Comparison of ENCODE assay signal across 1 cellular context in the genomic region with DNA sequence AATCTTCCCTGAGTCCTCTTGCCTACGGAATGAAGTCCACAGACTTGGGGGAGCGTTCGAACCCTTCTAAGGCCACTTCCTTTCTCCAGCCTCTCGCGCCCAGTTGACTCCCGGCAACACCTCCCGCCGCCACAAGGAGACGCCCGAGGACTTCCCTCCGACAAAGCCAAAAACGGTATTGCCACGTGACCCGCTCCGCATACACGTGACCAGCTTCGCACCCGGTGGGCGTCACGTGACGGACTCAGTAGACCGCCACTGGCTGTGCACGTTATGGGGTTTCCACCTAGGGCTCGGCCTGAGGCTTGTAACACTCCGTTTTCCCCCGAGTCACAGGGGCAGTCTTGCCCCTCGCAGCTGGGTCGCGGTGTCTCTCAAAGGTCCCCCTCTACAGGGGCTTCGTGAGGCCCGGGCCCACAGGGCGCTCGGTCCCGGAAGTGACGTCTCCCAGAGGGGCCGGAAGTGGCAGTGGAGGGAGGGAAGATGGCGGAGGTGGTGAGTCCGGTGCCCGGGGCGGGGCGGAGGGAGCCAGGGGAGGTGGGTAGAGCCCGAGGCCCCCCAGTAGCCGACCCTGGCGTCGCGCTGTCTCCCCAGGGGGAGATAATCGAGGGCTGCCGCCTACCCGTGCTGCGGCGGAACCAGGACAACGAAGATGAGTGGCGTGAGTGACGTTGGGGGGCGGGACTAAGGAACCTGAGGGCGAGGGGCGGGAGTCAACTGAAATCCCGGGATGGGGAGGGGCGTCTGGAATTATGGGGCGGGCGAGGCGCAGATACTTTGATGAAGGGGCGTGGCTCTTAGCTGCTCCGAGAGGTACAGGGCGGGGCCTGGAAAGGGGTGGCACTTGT.
TF ChIP-seq lines count a peak whose summit lies in the region.

TSS of gene KAT5 (plus strand) at position 468 of the 848 bp plus-strand sequence. CDS start at position 484, 16 bp downstream.

TF ChIP-seq in HepG2, 621 proteins besides CTCF, POLR2A, EP300 and RAD21 (continued from another document and continues in another):
- TF ChIP-seq WIZ (CRISPR knock-in tag; IDR thresholded peaks at IDR 0.05) (0 out of 2 replicates have a peak, but pooled peaks have one; percentile 87), JUNB (CRISPR knock-in tag; IDR thresholded peaks at IDR 0.05; ENCODE audit: borderline replicate concordance) (peak; percentile 48; the same call in 1 of the 2 replicates), ELK4 (CRISPR knock-in tag; IDR thresholded peaks at IDR 0.05; ENCODE audit: borderline replicate concordance) (no peak), NFRKB (IDR thresholded peaks at IDR 0.05) (no peak), ZNF614 (CRISPR knock-in tag; IDR thresholded peaks at IDR 0.05; ENCODE audit: borderline replicate concordance) (peak; percentile 87; the same call in 1 of the 2 replicates), PAXIP1 (CRISPR knock-in tag; conservative IDR thresholded peaks at IDR 0.05) (peak; percentile 72), HNRNPLL (IDR thresholded peaks at IDR 0.05; ENCODE audit: low read depth, low read length, poor library complexity, severe bottlenecking) (peak; percentile 69), ZNF33A (CRISPR knock-in tag; IDR thresholded peaks at IDR 0.05; ENCODE audit: borderline replicate concordance) (peak; percentile 72; the same call in 1 of the 2 replicates), IRX3 (CRISPR knock-in tag; IDR thresholded peaks at IDR 0.05; ENCODE audit: borderline replicate concordance, low read depth) (peak; percentile 89; the same call in 1 of the 2 replicates), MLLT10 (CRISPR knock-in tag; IDR thresholded peaks at IDR 0.05) (no peak), ZNF75D (CRISPR knock-in tag; IDR thresholded peaks at IDR 0.05; ENCODE audit: borderline replicate concordance) (peak; percentile 79; the same call in 1 of the 2 replicates), ZNF337 (CRISPR knock-in tag; IDR thresholded peaks at IDR 0.05; ENCODE audit: borderline replicate concordance, low read depth) (peak; percentile 83; the same call in 1 of the 2 replicates), CREB1 (IDR thresholded peaks at IDR 0.05) (peak; percentile 95), CREB1 (CRISPR knock-in tag; IDR thresholded peaks at IDR 0.05) (peak; percentile 100), ZNF12 (CRISPR knock-in tag; IDR thresholded peaks at IDR 0.05) (peak; percentile 71; the same call in 1 of the 2 replicates), CBX2 (IDR thresholded peaks at IDR 0.05; ENCODE audit: low read depth, low read length) (no peak), CBX2 (CRISPR knock-in tag; IDR thresholded peaks at IDR 0.05; ENCODE audit: low read depth) (peak; percentile 17; the same call in 1 of the 2 replicates), MEF2D (CRISPR knock-in tag; IDR thresholded peaks at IDR 0.05) (peak; percentile 95), ZNF124 (CRISPR knock-in tag; IDR thresholded peaks at IDR 0.05) (peak; percentile 44; the same call in 1 of the 2 replicates), ZSCAN31 (CRISPR knock-in tag; IDR thresholded peaks at IDR 0.05; ENCODE audit: low read depth) (peak; percentile 97), ZNF382 (CRISPR knock-in tag; IDR thresholded peaks at IDR 0.05; ENCODE audit: borderline replicate concordance) (no peak), NR2F1 (CRISPR knock-in tag; IDR thresholded peaks at IDR 0.05) (no peak), ZSCAN5A (CRISPR knock-in tag; IDR thresholded peaks at IDR 0.05; ENCODE audit: borderline replicate concordance) (peak; percentile 78; the same call in 1 of the 2 replicates), ZNF574 (CRISPR knock-in tag; IDR thresholded peaks at IDR 0.05) (peak; percentile 79), ZNF20 (CRISPR knock-in tag; IDR thresholded peaks at IDR 0.05) (peak; percentile 91; the same call in 1 of the 2 replicates), GTF2F1 (IDR thresholded peaks at IDR 0.05; ENCODE audit: low read length) (peak; percentile 84; the same call in 1 of the 2 replicates), ZNF703 (CRISPR knock-in tag; IDR thresholded peaks at IDR 0.05; ENCODE audit: borderline replicate concordance) (peak; percentile 81), SIX4 (CRISPR knock-in tag; IDR thresholded peaks at IDR 0.05) (peak; percentile 56), FOSL2 (CRISPR knock-in tag; IDR thresholded peaks at IDR 0.05) (peak; percentile 61), MAZ (IDR thresholded peaks at IDR 0.05; ENCODE audit: borderline replicate concordance, low read depth, low read length) (peak; percentile 82; the same call in 1 of the 2 replicates), MAZ (CRISPR knock-in tag; IDR thresholded peaks at IDR 0.05; ENCODE audit: low read depth) (peak; percentile 93), ZNF441 (CRISPR knock-in tag; IDR thresholded peaks at IDR 0.05; ENCODE audit: borderline replicate concordance) (peak; percentile 92; the same call in 1 of the 2 replicates), REPIN1 (CRISPR knock-in tag; IDR thresholded peaks at IDR 0.05; ENCODE audit: borderline replicate concordance, low read depth) (peak; percentile 94), ZNF672 (CRISPR knock-in tag; IDR thresholded peaks at IDR 0.05) (no peak), ZNF761 (CRISPR knock-in tag; conservative IDR thresholded peaks at IDR 0.05) (0 out of 2 replicates have a peak, but pooled peaks have one; percentile 49), MAFK (conservative IDR thresholded peaks at IDR 0.05 in 1 of 2, IDR thresholded peaks at IDR 0.05 in 1 of 2; ENCODE audit: low read length in 2 of 2) (no peak), PHF8 (CRISPR knock-in tag; IDR thresholded peaks at IDR 0.05) (peak; percentile 90), ZMAT3 (CRISPR knock-in tag; conservative IDR thresholded peaks at IDR 0.05) (peak; percentile 98)
- TF ChIP-seq, protein P1, sequence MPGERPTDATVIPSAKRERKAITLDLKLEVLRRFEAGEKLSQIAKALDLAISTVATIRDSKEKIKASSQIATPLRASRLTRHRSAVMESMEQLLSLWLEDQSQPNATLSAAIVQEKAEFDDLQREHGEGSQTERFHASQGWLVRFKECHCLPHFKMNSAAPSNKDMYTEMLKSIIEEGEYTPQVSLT (CRISPR knock-in tag; IDR thresholded peaks at IDR 0.05; ENCODE audit: borderline replicate concordance, low read depth): no peak
- TF ChIP-seq, protein P2, sequence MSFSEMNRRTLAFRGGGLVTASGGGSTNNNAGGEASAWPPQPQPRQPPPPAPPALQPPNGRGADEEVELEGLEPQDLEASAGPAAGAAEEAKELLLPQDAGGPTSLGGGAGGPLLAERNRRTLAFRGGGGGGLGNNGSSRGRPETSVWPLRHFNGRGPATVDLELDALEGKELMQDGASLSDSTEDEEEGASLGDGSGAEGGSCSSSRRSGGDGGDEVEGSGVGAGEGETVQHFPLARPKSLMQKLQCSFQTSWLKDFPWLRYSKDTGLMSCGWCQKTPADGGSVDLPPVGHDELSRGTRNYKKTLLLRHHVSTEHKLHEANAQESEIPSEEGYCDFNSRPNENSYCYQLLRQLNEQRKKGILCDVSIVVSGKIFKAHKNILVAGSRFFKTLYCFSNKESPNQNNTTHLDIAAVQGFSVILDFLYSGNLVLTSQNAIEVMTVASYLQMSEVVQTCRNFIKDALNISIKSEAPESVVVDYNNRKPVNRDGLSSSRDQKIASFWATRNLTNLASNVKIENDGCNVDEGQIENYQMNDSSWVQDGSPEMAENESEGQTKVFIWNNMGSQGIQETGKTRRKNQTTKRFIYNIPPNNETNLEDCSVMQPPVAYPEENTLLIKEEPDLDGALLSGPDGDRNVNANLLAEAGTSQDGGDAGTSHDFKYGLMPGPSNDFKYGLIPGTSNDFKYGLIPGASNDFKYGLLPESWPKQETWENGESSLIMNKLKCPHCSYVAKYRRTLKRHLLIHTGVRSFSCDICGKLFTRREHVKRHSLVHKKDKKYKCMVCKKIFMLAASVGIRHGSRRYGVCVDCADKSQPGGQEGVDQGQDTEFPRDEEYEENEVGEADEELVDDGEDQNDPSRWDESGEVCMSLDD (CRISPR knock-in tag; IDR thresholded peaks at IDR 0.05; ENCODE audit: borderline replicate concordance): peak; percentile 36; the same call in 1 of the 2 replicates
- TF ChIP-seq, protein P3, sequence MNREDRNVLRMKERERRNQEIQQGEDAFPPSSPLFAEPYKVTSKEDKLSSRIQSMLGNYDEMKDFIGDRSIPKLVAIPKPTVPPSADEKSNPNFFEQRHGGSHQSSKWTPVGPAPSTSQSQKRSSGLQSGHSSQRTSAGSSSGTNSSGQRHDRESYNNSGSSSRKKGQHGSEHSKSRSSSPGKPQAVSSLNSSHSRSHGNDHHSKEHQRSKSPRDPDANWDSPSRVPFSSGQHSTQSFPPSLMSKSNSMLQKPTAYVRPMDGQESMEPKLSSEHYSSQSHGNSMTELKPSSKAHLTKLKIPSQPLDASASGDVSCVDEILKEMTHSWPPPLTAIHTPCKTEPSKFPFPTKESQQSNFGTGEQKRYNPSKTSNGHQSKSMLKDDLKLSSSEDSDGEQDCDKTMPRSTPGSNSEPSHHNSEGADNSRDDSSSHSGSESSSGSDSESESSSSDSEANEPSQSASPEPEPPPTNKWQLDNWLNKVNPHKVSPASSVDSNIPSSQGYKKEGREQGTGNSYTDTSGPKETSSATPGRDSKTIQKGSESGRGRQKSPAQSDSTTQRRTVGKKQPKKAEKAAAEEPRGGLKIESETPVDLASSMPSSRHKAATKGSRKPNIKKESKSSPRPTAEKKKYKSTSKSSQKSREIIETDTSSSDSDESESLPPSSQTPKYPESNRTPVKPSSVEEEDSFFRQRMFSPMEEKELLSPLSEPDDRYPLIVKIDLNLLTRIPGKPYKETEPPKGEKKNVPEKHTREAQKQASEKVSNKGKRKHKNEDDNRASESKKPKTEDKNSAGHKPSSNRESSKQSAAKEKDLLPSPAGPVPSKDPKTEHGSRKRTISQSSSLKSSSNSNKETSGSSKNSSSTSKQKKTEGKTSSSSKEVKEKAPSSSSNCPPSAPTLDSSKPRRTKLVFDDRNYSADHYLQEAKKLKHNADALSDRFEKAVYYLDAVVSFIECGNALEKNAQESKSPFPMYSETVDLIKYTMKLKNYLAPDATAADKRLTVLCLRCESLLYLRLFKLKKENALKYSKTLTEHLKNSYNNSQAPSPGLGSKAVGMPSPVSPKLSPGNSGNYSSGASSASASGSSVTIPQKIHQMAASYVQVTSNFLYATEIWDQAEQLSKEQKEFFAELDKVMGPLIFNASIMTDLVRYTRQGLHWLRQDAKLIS (CRISPR knock-in tag; IDR thresholded peaks at IDR 0.05): no peak
- TF ChIP-seq, protein P4, sequence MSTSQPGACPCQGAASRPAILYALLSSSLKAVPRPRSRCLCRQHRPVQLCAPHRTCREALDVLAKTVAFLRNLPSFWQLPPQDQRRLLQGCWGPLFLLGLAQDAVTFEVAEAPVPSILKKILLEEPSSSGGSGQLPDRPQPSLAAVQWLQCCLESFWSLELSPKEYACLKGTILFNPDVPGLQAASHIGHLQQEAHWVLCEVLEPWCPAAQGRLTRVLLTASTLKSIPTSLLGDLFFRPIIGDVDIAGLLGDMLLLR (CRISPR knock-in tag; IDR thresholded peaks at IDR 0.05): peak; percentile 91
